ENCODE assay signal across 18 cellular contexts in genomic region chr14:73259837-73260236, GRCh38.
"Had no signal": no experiment of that assay in that cellular context is flagged by ENCODE, and none has a peak within 500 bp of the region (broad histone marks: within the 10 kb centered on the region; RNA-seq: fewer than 3 reads in every experiment).

No MANE protein-coding gene starts in this region.

- ATAC-seq: activated naive CD4-positive, alpha-beta T cell treated with anti-CD3 and anti-CD28 coated beads, Interleukin-2, amount 50 U/mL, for 72 hours; activated T-cell treated with anti-CD3 and anti-CD28 coated beads, Interleukin-2, amount 50 U/mL, for 72 hours; heart left ventricle; left lobe of liver; lower lobe of right lung; naive thymus-derived CD8-positive, alpha-beta T cell; WTC11 had no signal

- H3K4me3 ChIP-seq: heart left ventricle, lower lobe of right lung, neural progenitor cell, prostate gland, thoracic aorta, upper lobe of left lung had no signal

- H3K4me1 ChIP-seq: heart left ventricle, lower lobe of right lung, neural progenitor cell, prostate gland, upper lobe of left lung had no signal

- H3K27me3 ChIP-seq: heart left ventricle, neural progenitor cell, upper lobe of left lung had no signal

- H3K9me3 ChIP-seq: heart left ventricle, lower lobe of right lung, prostate gland, thoracic aorta, upper lobe of left lung had no signal

- H3K4me2 ChIP-seq: neural progenitor cell had no signal

- H3K27ac ChIP-seq: epithelial cell of prostate, heart left ventricle, lower lobe of right lung, neural progenitor cell, prostate gland, thoracic aorta, upper lobe of left lung had no signal

- H2AFZ ChIP-seq: neural progenitor cell had no signal

- H3K9ac ChIP-seq: neural progenitor cell had no signal

- H3K36me3 ChIP-seq: heart left ventricle, lower lobe of right lung, neural progenitor cell, prostate gland, thoracic aorta, upper lobe of left lung had no signal

- DNase-seq: activated CD4-positive, alpha-beta memory T cell treated with anti-CD3 and anti-CD28 coated beads for 36 hours; activated gamma-delta T cell; activated T-cell treated with anti-CD3 and anti-CD28 coated beads, Interleukin-2, amount 50 U/mL, for 72 hours; aorta; lower lobe of right lung; naive thymus-derived CD8-positive, alpha-beta T cell; stimulated activated CD4-positive, alpha-beta T cell treated with anti-CD3 and anti-CD28 coated beads, Interleukin-4, amount 100 ng/mL, for 24 hours; stimulated activated naive CD4-positive, alpha-beta T cell treated with Interleukin-2 at 50 U/mL for 16 hours; T1000 had no signal
